ENCODE assay signal across 8 cellular contexts in genomic region chr20:290081-290831, GRCh38. TPM values are rescaled to one million over a fixed set of nuclear protein-coding genes. Genes with fewer than 3 reads are reported as not detected.
DNase-seq lines count a peak whose midpoint lies in the region; ATAC-seq and TF ChIP-seq lines count a peak whose summit lies in the region.

Gene C20orf96 (minus strand): TSS chr20:290750. CDS start chr20:290610, 140 bp downstream.

- H3K4me3 ChIP-seq in ascending aorta = peak within 1 kb of the TSS; percentile 77 to 79

- no peaks in the 10 kb centered on the region for H3K36me3 ChIP-seq in ascending aorta

- H3K27ac Mint-ChIP-seq in T-helper 2 cell treated with Interferon-gamma antibody and Interleukin-4, amounts not matched to agents 5 μg/mL and 100 μg/mL, for 36 hours = no peak within 1 kb of the TSS

- TF ChIP-seq CTCF in ascending aorta (IDR thresholded peaks at IDR 0.05) = peak; percentile 35 to 54 (median 41)

- ATAC-seq in HG02884 (IDR thresholded peaks at IDR 0.05; ENCODE audit: unreplicated experiment) = peak; percentile 82

- H3K27me3 Mint-ChIP-seq in T-helper 2 cell treated with Interferon-gamma antibody and Interleukin-4, amounts not matched to agents 5 μg/mL and 100 μg/mL, for 36 hours (ENCODE audit: low read depth) = no peaks in the 10 kb centered on the region

- TF ChIP-seq POLR2A in GM15510 (IDR thresholded peaks at IDR 0.05; ENCODE audit: borderline replicate concordance, extremely low read depth, insufficient read length) = peak; percentile 38

- peaks cover 5 to 9% of the 10 kb centered on the region in 2 donors for H3K4me1 ChIP-seq in ascending aorta

- H3K27me3 ChIP-seq in ascending aorta = no peaks in the 10 kb centered on the region

- H3K9me3 ChIP-seq in ascending aorta = no peaks in the 10 kb centered on the region

- peak within 1 kb of the TSS; percentile 69 to 71 for H3K27ac ChIP-seq in ascending aorta

- no peaks in the 10 kb centered on the region for H3K9me3 Mint-ChIP-seq in T-helper 2 cell treated with Interferon-gamma antibody and Interleukin-4, amounts not matched to agents 5 μg/mL and 100 μg/mL, for 36 hours

- DNase-seq in NCI-H187 (lab: John Stamatoyannopoulos, UW) (peak; percentile 85 to 95), ascending aorta (ENCODE audit: low spot score in 2 of 2) (peak; percentile 56 to 93), hepatic stellate cell (ENCODE audit: low spot score) (peak; percentile 92), retina (peak; percentile 92), cortex of kidney (lab: John Stamatoyannopoulos, UW) (no peak)
- DNase-seq in T-helper 2 cell treated with Interferon-gamma antibody and Interleukin-4, amounts not matched to agents 5 μg/mL and 100 μg/mL, for 36 hours (ENCODE audit: low spot score) = peak; percentile 84

- peaks cover 6% of the 10 kb centered on the region for H3K36me3 Mint-ChIP-seq in T-helper 2 cell treated with Interferon-gamma antibody and Interleukin-4, amounts not matched to agents 5 μg/mL and 100 μg/mL, for 36 hours (ENCODE audit: low read depth)

- intact Hi-C loops in ascending aorta (cut with DNase I) = loop anchor here (1.0 kb wide), 2 partner anchors 20 to 34 kb away; no protein-coding TSS in a partner anchor

- H3K4me3 Mint-ChIP-seq in T-helper 2 cell treated with Interferon-gamma antibody and Interleukin-4, amounts not matched to agents 5 μg/mL and 100 μg/mL, for 36 hours = no peak within 1 kb of the TSS

- H3K4me1 Mint-ChIP-seq in T-helper 2 cell treated with Interferon-gamma antibody and Interleukin-4, amounts not matched to agents 5 μg/mL and 100 μg/mL, for 36 hours (ENCODE audit: low read depth) = peaks cover 19% of the 10 kb centered on the region

RNA-seq across cellular contexts. Expression of gene C20orf96, which starts in this region (rescaled TPM):
- 0.32 TPM for total RNA-seq in ascending aorta

Comparison
In these comparisons a context has a peak if more than half of its experiments do, and no peak if none do; other contexts are left out.
1. Peak in DNase-seq, H3K4me3 ChIP-seq and H3K27ac ChIP-seq in ascending aorta; RNA of the gene not detected or under 1 TPM.